ENCODE assay signal across 16 cellular contexts in genomic region chr7:46080595-46081159, GRCh38.
DNase-seq lines count a peak whose midpoint lies in the region; ATAC-seq and TF ChIP-seq lines count a peak whose summit lies in the region.
"Had no signal": no experiment of that assay in that cellular context is flagged by ENCODE, and none has a peak within 500 bp of the region (broad histone marks: within the 10 kb centered on the region; RNA-seq: fewer than 3 reads in every experiment).

No MANE protein-coding gene starts in this region.

- TF ChIP-seq CTCF in HFFc6 (IDR thresholded peaks at IDR 0.05) (no peak), foreskin keratinocyte (conservative IDR thresholded peaks at IDR 0.05) (no peak), brain microvascular endothelial cell (IDR thresholded peaks at IDR 0.05; ENCODE audit: low read depth, low read length, missing control alignments) (no peak), vagina (IDR thresholded peaks at IDR 0.05) (no peak)

- no peaks in the 10 kb centered on the region for H3K9me3 ChIP-seq in vagina

- no peaks in the 10 kb centered on the region for H3K36me3 ChIP-seq in brain microvascular endothelial cell (replicated peaks)
- no peaks in the 10 kb centered on the region for H3K36me3 ChIP-seq in vagina

- no peaks in the 10 kb centered on the region for H3K27me3 Mint-ChIP-seq in HFFc6 (ENCODE audit: insufficient read depth)

- H3K4me3 Mint-ChIP-seq in HFFc6, result no peak overlapping the region

- DNase-seq in Daoy (ENCODE audit: low read depth) (peak; percentile 35), HFFc6 (peak; percentile 33), foreskin keratinocyte (peak; percentile 12 to 63), GM19240 (ENCODE audit: insufficient read length, low spot score) (no peak), brain microvascular endothelial cell (no peak), vagina (ENCODE audit: extremely low spot score in 2 of 2) (no peak), dermis blood vessel endothelial cell (no peak)
- DNase-seq: C1 segment of cervical spinal cord, COR-L47, DMS153, NCI-H1105, NCI-H1694 treated with DMSO at 0.1 percent for 48 hours, NCI-H69 had no signal

- H3K27me3 ChIP-seq in foreskin keratinocyte (no peaks in the 10 kb centered on the region), brain microvascular endothelial cell (replicated peaks) (no peaks in the 10 kb centered on the region), vagina (no peaks in the 10 kb centered on the region)

- intact Hi-C loops in vagina (cut with DNase I), result no loop called here

- peaks cover 46% of the 10 kb centered on the region for H3K4me1 Mint-ChIP-seq in HFFc6 (ENCODE audit: low read depth)

- no peak overlapping the region for H3K27ac ChIP-seq in foreskin keratinocyte
- H3K27ac ChIP-seq in brain microvascular endothelial cell, result no peak overlapping the region
- H3K27ac ChIP-seq in vagina, result no peak overlapping the region
- H3K27ac ChIP-seq: SK-N-MC had no signal

- H3K4me1 ChIP-seq in foreskin keratinocyte, result peaks cover 13% of the 10 kb centered on the region
- H3K4me1 ChIP-seq in vagina, result no peaks in the 10 kb centered on the region

- no peaks in the 10 kb centered on the region for H3K36me3 Mint-ChIP-seq in HFFc6 (ENCODE audit: low read depth)

- TF ChIP-seq POLR2A in vagina (IDR thresholded peaks at IDR 0.05), result no peak

- no peaks in the 10 kb centered on the region for H3K9me3 Mint-ChIP-seq in HFFc6

- in situ Hi-C loops in brain microvascular endothelial cell (cut with HindIII; ENCODE audit: low pct_ligation_motif_present, low sequenced_read_pairs), result no loop called here

- ATAC-seq in SK-N-SH treated with all-trans-retinoic acid at 6 μM for 48 hours, result peak; percentile 90
- peak; percentile 59 for ATAC-seq in foreskin keratinocyte
- ATAC-seq: Right ventricle myocardium inferior had no signal

- no peak overlapping the region for H3K27ac Mint-ChIP-seq in HFFc6

- H3K4me3 ChIP-seq in brain microvascular endothelial cell (ENCODE audit: low read depth, low read length) (no peak overlapping the region), vagina (no peak overlapping the region)
- H3K4me3 ChIP-seq: SK-N-MC had no signal

TF ChIP-seq in SK-N-SH treated with all-trans-retinoic acid at 6 μM for 48 hours, 23 proteins besides CTCF, POLR2A, EP300 and RAD21:
- no peak for TF ChIP-seq PATZ1 (CRISPR knock-in tag; IDR thresholded peaks at IDR 0.05; ENCODE audit: borderline replicate concordance)
- TF ChIP-seq, protein P1, sequence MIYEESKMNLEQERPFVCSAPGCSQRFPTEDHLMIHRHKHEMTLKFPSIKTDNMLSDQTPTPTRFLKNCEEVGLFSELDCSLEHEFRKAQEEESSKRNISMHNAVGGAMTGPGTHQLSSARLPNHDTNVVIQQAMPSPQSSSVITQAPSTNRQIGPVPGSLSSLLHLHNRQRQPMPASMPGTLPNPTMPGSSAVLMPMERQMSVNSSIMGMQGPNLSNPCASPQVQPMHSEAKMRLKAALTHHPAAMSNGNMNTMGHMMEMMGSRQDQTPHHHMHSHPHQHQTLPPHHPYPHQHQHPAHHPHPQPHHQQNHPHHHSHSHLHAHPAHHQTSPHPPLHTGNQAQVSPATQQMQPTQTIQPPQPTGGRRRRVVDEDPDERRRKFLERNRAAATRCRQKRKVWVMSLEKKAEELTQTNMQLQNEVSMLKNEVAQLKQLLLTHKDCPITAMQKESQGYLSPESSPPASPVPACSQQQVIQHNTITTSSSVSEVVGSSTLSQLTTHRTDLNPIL (CRISPR knock-in tag; IDR thresholded peaks at IDR 0.05; ENCODE audit: low read depth), result peak; percentile 18; the same call in 1 of the 2 replicates
- TF ChIP-seq ZC3H10 (CRISPR knock-in tag; IDR thresholded peaks at IDR 0.05), result peak; percentile 79
- no peak for TF ChIP-seq CSRNP3 (CRISPR knock-in tag; IDR thresholded peaks at IDR 0.05)
- TF ChIP-seq ISL1 (CRISPR knock-in tag; IDR thresholded peaks at IDR 0.05), result peak; percentile 87
- TF ChIP-seq TOX (CRISPR knock-in tag; IDR thresholded peaks at IDR 0.05; ENCODE audit: borderline replicate concordance), result peak; percentile 33; the same call in 1 of the 2 replicates
- no peak for TF ChIP-seq ESRRG (CRISPR knock-in tag; IDR thresholded peaks at IDR 0.05)
- TF ChIP-seq OSR1 (CRISPR knock-in tag; IDR thresholded peaks at IDR 0.05), result no peak
TF ChIP-seq in SK-N-SH treated with all-trans-retinoic acid at 6 μM for 48 hours: peak in this region for 4.

Comparison
In these comparisons a context has a peak if more than half of its experiments do, and no peak if none do; other contexts are left out.
1. DNase-seq: peak in Daoy (single experiment), HFFc6 (single experiment) and foreskin keratinocyte (2 of 2); none in GM19240 (single experiment), brain microvascular endothelial cell (single experiment), vagina (0 of 2) and dermis blood vessel endothelial cell (single experiment).